Comparison of ENCODE assay signal across 8 cellular contexts in genomic region chr9:137578518-137579258, GRCh38. TPM values are rescaled to one million over a fixed set of nuclear protein-coding genes. Genes with fewer than 3 reads are reported as not detected.
A peak's percentile ranks its signal among the peaks of the same experiment; 100 is the strongest.
DNase-seq lines count a peak whose midpoint lies in the region; ATAC-seq and TF ChIP-seq lines count a peak whose summit lies in the region.

TSS of gene DPH7 (minus strand) at chr9:137578925. CDS start at chr9:137578777, 148 bp downstream.

- no peaks in the 10 kb centered on the region for H3K27me3 Mint-ChIP-seq in activated B cell treated with CpG ODN at 0.5 μM for 24 hours

- ATAC-seq in GM18873 (IDR thresholded peaks at IDR 0.05; ENCODE audit: low FRiP score, unreplicated experiment): peak; percentile 73
- ATAC-seq in HG03139 (IDR thresholded peaks at IDR 0.05; ENCODE audit: unreplicated experiment): peak; percentile 72
- ATAC-seq in activated B cell treated with CpG ODN at 0.5 μM for 24 hours (ENCODE audit: low read depth): peak; percentile 97

- H3K27ac ChIP-seq in caudate nucleus (ENCODE audit: low read depth, low read length): peak within 1 kb of the TSS; percentile 62

- H3K27ac Mint-ChIP-seq in activated B cell treated with CpG ODN at 0.5 μM for 24 hours: peak within 1 kb of the TSS; percentile 35

- peak; percentile 99 for DNase-seq in AG08396 (ENCODE audit: low spot score)
- DNase-seq in NCI-H2227 (lab: John Stamatoyannopoulos, UW; ENCODE audit: unreplicated experiment): peak; percentile 94
- DNase-seq in activated B cell treated with CpG ODN at 0.5 μM for 24 hours: peak; percentile 98
- peak in 60 of 61 donors; percentile 36 to 97 (median 90) for DNase-seq in caudate nucleus (lab: John Stamatoyannopoulos, UW)
- peak; percentile 91 for DNase-seq in iris pigment epithelial cell (ENCODE audit: low read depth)
- peak; percentile 98 for DNase-seq in stimulated activated CD4-positive, alpha-beta T cell treated with anti-CD3 and anti-CD28 coated beads, Interleukin-12 subunit alpha, Interleukin-12 subunit beta, amount 100 ng/mL, for 4 hours

- no peaks in the 10 kb centered on the region for H3K9me3 Mint-ChIP-seq in activated B cell treated with CpG ODN at 0.5 μM for 24 hours

- POLR2A ChIA-PET in activated B cell treated with CpG ODN at 0.5 μM for 24 hours (lab: Charles Lee): interaction anchor here (0.8 to 2.0 kb wide), 5 partner anchors 12 to 29 kb away, joined by 3 to 9 read pairs (median 6); partner anchors contain the start of genes ARRDC1, MRPL41 and ZMYND19

- H3K36me3 Mint-ChIP-seq in activated B cell treated with CpG ODN at 0.5 μM for 24 hours (ENCODE audit: low read depth): peaks cover 49% of the 10 kb centered on the region

- intact Hi-C loops in activated B cell treated with CpG ODN at 0.5 μM for 24 hours (cut with micrococcal nuclease): loop anchor here (1.0 to 2.0 kb wide), 3 partner anchors 27 to 40 kb away; partner anchors contain the start of genes ARRDC1, MRPL41 and PNPLA7

- TF ChIP-seq CTCF in activated B cell treated with CpG ODN at 0.5 μM for 24 hours (IDR thresholded peaks at IDR 0.05): peak; percentile 59

- H3K4me1 Mint-ChIP-seq in activated B cell treated with CpG ODN at 0.5 μM for 24 hours: peaks cover 41% of the 10 kb centered on the region

- CTCF ChIA-PET in activated B cell treated with CpG ODN at 0.5 μM for 24 hours (lab: Charles Lee): interaction anchor here (0.8 to 1.7 kb wide), 7 partner anchors 10 to 44 kb away, joined by 3 to 6 read pairs (median 4); partner anchors contain the start of genes MRPL41 and ZMYND19

- peak within 1 kb of the TSS; percentile 82 for H3K4me3 Mint-ChIP-seq in activated B cell treated with CpG ODN at 0.5 μM for 24 hours

RNA-seq across cellular contexts. Expression of gene DPH7, which starts in this region (rescaled TPM):
- 39.4 and 43.0 TPM in 2 replicates for total RNA-seq in activated B cell treated with CpG ODN at 0.5 μM for 24 hours

Comparison
In these comparisons a context has a peak if more than half of its experiments do, and no peak if none do; other contexts are left out.
1. Peak in every context shown above with its lines: DNase-seq, ATAC-seq and H3K27ac ChIP-seq.